7 cellular contexts compared by ENCODE assay signal in genomic region chr4:7828011-7828720, GRCh38.
DNase-seq lines count a peak whose midpoint lies in the region; ATAC-seq, FAIRE-seq and TF ChIP-seq lines count a peak whose summit lies in the region.

No MANE protein-coding gene starts in this region.

- ATAC-seq in HG02885 (IDR thresholded peaks at IDR 0.05; ENCODE audit: poor library complexity, unreplicated experiment): peak; percentile 59
- peak; percentile 71 to 83 (median 82) for ATAC-seq in T-cell (replicated peaks in 1 of 4)

- CTCF ChIA-PET in T-cell (lab: Charles Lee): interaction anchor here (0.6 to 1.2 kb wide), 7 partner anchors 13 to 141 kb away, joined by 3 to 8 read pairs (median 4); partner anchors contain the start of gene AFAP1 (in 1 of the 2)

- peak overlapping the region; percentile 99 for H3K27ac ChIP-seq in astrocyte (ENCODE audit: low read depth, low read length)

- H2AFZ ChIP-seq in astrocyte (ENCODE audit: low read depth, low read length): no peak overlapping the region

- peaks cover 50% of the 10 kb centered on the region for H3K4me1 ChIP-seq in astrocyte (ENCODE audit: insufficient read depth, low read length)

- H3K4me1 Mint-ChIP-seq in T-cell (peaks cover 21 to 68% (median 57%) of the 10 kb centered on the region in 3 donors), astrocyte (ENCODE audit: low read depth, unreplicated experiment) (peaks cover 56% of the 10 kb centered on the region)

- no peaks in the 10 kb centered on the region for H3K9me3 ChIP-seq in astrocyte (ENCODE audit: insufficient read depth, low read depth, low read length)

- H3K27me3 ChIP-seq in astrocyte (ENCODE audit: insufficient read depth, low read length): no peaks in the 10 kb centered on the region

- H4K20me1 ChIP-seq in astrocyte (ENCODE audit: insufficient read depth, low read length): no peaks in the 10 kb centered on the region

- peaks cover 87% of the 10 kb centered on the region for H3K79me2 ChIP-seq in astrocyte (ENCODE audit: insufficient read depth, low read length)

- H3K4me2 ChIP-seq in astrocyte (ENCODE audit: low read length): peak overlapping the region; percentile 78

- DNase-seq in T-cell (peak in 31 of 34 experiments; percentile 8 to 56 (median 32)), astrocyte (ENCODE audit: low read depth) (peak; percentile 100), inferior parietal cortex (ENCODE audit: extremely low spot score) (peak; percentile 53), COLO668 (lab: John Stamatoyannopoulos, UW; ENCODE audit: unreplicated experiment) (no peak), COR-L47 (lab: John Stamatoyannopoulos, UW) (no peak)
- DNase-seq in stimulated activated CD4-positive, alpha-beta T cell treated with anti-CD3 and anti-CD28 coated beads, Interleukin-15, amount 100 ng/mL, for 1 hour (ENCODE audit: low read depth in 1 of 2, low spot score in 1 of 2): peak; percentile 11 to 27

- H3K9ac ChIP-seq in astrocyte (ENCODE audit: low read length): peak overlapping the region; percentile 87

- H3K9me3 Mint-ChIP-seq in T-cell: peaks cover 0 to 4% (median 2%) of the 10 kb centered on the region in 3 donors
- H3K9me3 Mint-ChIP-seq in astrocyte (ENCODE audit: unreplicated experiment): peaks cover 3% of the 10 kb centered on the region

- peak overlapping the region; percentile 9 for H3K4me3 ChIP-seq in astrocyte (ENCODE audit: insufficient read depth, low read depth, low read length)

- H3K4me3 Mint-ChIP-seq in T-cell (peak overlapping the region; percentile 38 to 59 (median 57)), astrocyte (ENCODE audit: unreplicated experiment) (peak overlapping the region; percentile 62)

- peaks cover 0 to 4% of the 10 kb centered on the region in 2 donors for H3K27me3 Mint-ChIP-seq in T-cell
- H3K27me3 Mint-ChIP-seq in astrocyte (ENCODE audit: low read depth, unreplicated experiment): no peaks in the 10 kb centered on the region

- peaks cover 52% of the 10 kb centered on the region for H3K36me3 ChIP-seq in astrocyte (ENCODE audit: insufficient read depth, low read length)

- H3K36me3 Mint-ChIP-seq in T-cell (peaks cover 43% of the 10 kb centered on the region), astrocyte (ENCODE audit: low read depth, unreplicated experiment) (peaks cover 47% of the 10 kb centered on the region)

- peak; percentile 96 for FAIRE-seq in astrocyte (lab: Jason Lieb, UNC)

- POLR2A ChIA-PET in T-cell (lab: Charles Lee): interaction anchor here in 1 of 2 donors (0.9 to 1.1 kb wide), 2 partner anchors 17 to 112 kb away, joined by 3 to 5 read pairs; partner anchors contain the start of gene AFAP1

- H3K27ac Mint-ChIP-seq in T-cell (peak overlapping the region; percentile 96 to 98), astrocyte (ENCODE audit: unreplicated experiment) (peak overlapping the region; percentile 99)

- no peak for TF ChIP-seq CTCF in astrocyte (IDR thresholded peaks at IDR 0.05; ENCODE audit: insufficient read depth, low read depth, low read length)

Comparison
In these comparisons a context has a peak if more than half of its experiments do, and no peak if none do; other contexts are left out.
1. DNase-seq: peak in T-cell (31 of 34), astrocyte (single experiment), inferior parietal cortex (single experiment) and stimulated activated CD4-positive, alpha-beta T cell treated with anti-CD3 and anti-CD28 coated beads, Interleukin-15, amount 100 ng/mL, for 1 hour (2 of 2); none in COLO668 (single experiment) and COR-L47 (single experiment).